32 cellular contexts compared by ENCODE assay signal in genomic region chr7:32171248-32171647, GRCh38.
"Had no signal": no experiment of that assay in that cellular context is flagged by ENCODE, and none has a peak within 500 bp of the region (broad histone marks: within the 10 kb centered on the region; RNA-seq: fewer than 3 reads in every experiment).

No MANE protein-coding gene starts in this region.

- H3K27me3 ChIP-seq: Peyer's patch had no signal

- H3K4me1 ChIP-seq: Peyer's patch had no signal

- H3K36me3 ChIP-seq: cardiac muscle cell, Peyer's patch had no signal

- H3K9me3 ChIP-seq: Peyer's patch had no signal

- H3K27ac ChIP-seq: cardiac muscle cell, KMS-11, Peyer's patch, RWPE1, WERI-Rb-1 had no signal

- DNase-seq: activated CD4-positive, alpha-beta T cell treated with anti-CD3 and anti-CD28 coated beads, Interleukin-2, amount 10 ng/mL, durations not matched to agents 24 days and 14 days; activated CD4-positive, alpha-beta T cell treated with anti-CD3 and anti-CD28 coated beads, Interleukin-2, amount 50 U/mL, for 4 hours; activated CD8-positive, alpha-beta T cell treated with anti-CD3 and anti-CD28 coated beads for 36 hours; activated effector memory CD4-positive, alpha-beta T cell treated with anti-CD3 and anti-CD28 coated beads, Interleukin-2, amount 50 U/mL, for 16 hours; activated naive CD4-positive, alpha-beta T cell; activated naive CD4-positive, alpha-beta T cell treated with anti-CD3 and anti-CD28 coated beads, Interleukin-2, amount 50 U/mL, for 16 hours; activated naive CD8-positive, alpha-beta T cell treated with anti-CD3 and anti-CD28 coated beads for 36 hours; activated T-cell treated with anti-CD3 and anti-CD28 coated beads, Interleukin-2, amount 50 U/mL, for 1 hour; activated T-cell treated with anti-CD3 and anti-CD28 coated beads, Interleukin-2, amount 50 U/mL, for 72 hours; amniotic stem cell; MM.1S; NCI-H1092 treated with DMSO at 0.1 percent for 48 hours; NCI-H1417; NCI-H146; NCI-H187; NCI-H2029 treated with DMSO at 0.1 percent for 48 hours; NCI-H2107; NCI-H226; NCI-H446 treated with DMSO at 0.1 percent for 48 hours; NCI-H524 treated with DMSO at 0.1 percent for 48 hours; PC-3; Peyer's patch; SW 1271; T-helper 1 cell; T-helper 2 cell; T-helper 9 cell; WERI-Rb-1 had no signal

- H3K4me3 ChIP-seq: cardiac muscle cell, Peyer's patch had no signal

- ATAC-seq: activated CD8-positive, alpha-beta T cell treated with anti-CD3 and anti-CD28 coated beads for 36 hours; activated T-cell treated with anti-CD3 and anti-CD28 coated beads, Interleukin-2, amount 50 U/mL, for 72 hours; activated T-helper 17 cell treated with anti-CD3 and anti-CD28 coated beads, Interleukin-2, amount 50 U/mL, for 72 hours; PC-3; Right ventricle myocardium inferior had no signal

- H3K9ac ChIP-seq: KMS-11 had no signal

- H3K4me2 ChIP-seq: KMS-11 had no signal
